In genomic region chr7:1412322-1413261, GRCh38 we compare ENCODE assay signal across 8 cellular contexts. TPM values are rescaled to one million over a fixed set of nuclear protein-coding genes. Genes with fewer than 3 reads are reported as not detected.
DNase-seq lines count a peak whose midpoint lies in the region; ATAC-seq and TF ChIP-seq lines count a peak whose summit lies in the region.

No MANE protein-coding gene starts in this region.

- H3K4me1 Mint-ChIP-seq in naive thymus-derived CD4-positive, alpha-beta T cell = peaks cover 5 to 16% (median 12%) of the 10 kb centered on the region in 7 donors

- H3K4me1 ChIP-seq in Karpas-422 (ENCODE audit: low read length) (no peaks in the 10 kb centered on the region), Panc1 (ENCODE audit: control insufficient read depth, insufficient read depth, low read length) (no peaks in the 10 kb centered on the region)
- peaks cover 0 to 9% of the 10 kb centered on the region in 2 donors for H3K4me1 ChIP-seq in naive thymus-derived CD4-positive, alpha-beta T cell (ENCODE audit: control insufficient read depth in 2 of 2, insufficient read depth in 2 of 2, low read length in 2 of 2)

- H3K4me3 Mint-ChIP-seq in naive thymus-derived CD4-positive, alpha-beta T cell = peak overlapping the region in 9 of 10 donors; percentile 64 to 79 (median 68)

- no peaks in the 10 kb centered on the region for H3K79me2 ChIP-seq in Karpas-422 (ENCODE audit: low read length)

- intact Hi-C loops in Panc1 (cut with micrococcal nuclease; ENCODE audit: unreplicated experiment) = loop anchor here (2.0 to 5.0 kb wide), 2 partner anchors 188 to 220 kb away; no protein-coding TSS in a partner anchor
- intact Hi-C loops in naive thymus-derived CD4-positive, alpha-beta T cell (cut with micrococcal nuclease) = loop anchor here (1.0 to 10.0 kb wide), 4 partner anchors 44 to 220 kb away; partner anchors contain the start of gene MICALL2 (in 2 of the 2)

- in situ Hi-C loops in ACHN (cut with HindIII; ENCODE audit: low pct_ligation_motif_present, low pct_unique_long_range_greater_than_20kb, low sequenced_read_pairs) (no loop called here), Panc1 (cut with HindIII; ENCODE audit: low pct_unique_long_range_greater_than_20kb, low sequenced_read_pairs) (no loop called here)

- no peaks in the 10 kb centered on the region; the same call in 1 of the 2 replicates for H4K20me1 ChIP-seq in Karpas-422 (ENCODE audit: insufficient read depth, low read depth, low read length)

- H2AFZ ChIP-seq in Karpas-422 (ENCODE audit: low read length) = no peak overlapping the region

- peak overlapping the region in 5 of 9 donors; percentile 43 to 86 (median 56) for H3K27ac Mint-ChIP-seq in naive thymus-derived CD4-positive, alpha-beta T cell

- H3K4me2 ChIP-seq in Karpas-422 (ENCODE audit: low read depth, low read length, poor library complexity, severe bottlenecking) = no peak overlapping the region

- TF ChIP-seq POLR2A in erythroblast (IDR thresholded peaks at IDR 0.05; ENCODE audit: low read length) = no peak

- no peak overlapping the region for H3K9ac ChIP-seq in Karpas-422 (ENCODE audit: low read length)

- H3K27ac ChIP-seq in Karpas-422 (ENCODE audit: low read length) = no peak overlapping the region
- H3K27ac ChIP-seq in Panc1 (ENCODE audit: low read length) = no peak overlapping the region
- H3K27ac ChIP-seq in naive thymus-derived CD4-positive, alpha-beta T cell (ENCODE audit: low read depth, low read length) = no peak overlapping the region

- no peaks in the 10 kb centered on the region for H3K36me3 Mint-ChIP-seq in naive thymus-derived CD4-positive, alpha-beta T cell

- peak; percentile 68 for ATAC-seq in GM18909 (IDR thresholded peaks at IDR 0.05; ENCODE audit: poor library complexity, unreplicated experiment)
- ATAC-seq in Panc1 = peak; percentile 92
- ATAC-seq in naive thymus-derived CD4-positive, alpha-beta T cell = peak; percentile 98

- peaks cover 0 to 14% (median 4%) of the 10 kb centered on the region in 5 donors for H3K27me3 Mint-ChIP-seq in naive thymus-derived CD4-positive, alpha-beta T cell

- no TSS peak for BruUV-seq in Panc1 (replicated peaks; lab: Mats Ljungman, UMichigan)

- peaks cover 0 to 5% (median 0%) of the 10 kb centered on the region in 11 donors for H3K9me3 Mint-ChIP-seq in naive thymus-derived CD4-positive, alpha-beta T cell

- DNase-seq in ACHN (peak; percentile 93), Karpas-422 (peak; percentile 96), Panc1 (ENCODE audit: low read depth, low spot score) (peak; percentile 33), erythroblast (lab: John Stamatoyannopoulos, UW) (peak; percentile 90 to 96)
- DNase-seq in activated T-cell treated with anti-CD3 and anti-CD28 coated beads, Interleukin-2, amount 50 U/mL, for 1 hour = peak; percentile 94
- DNase-seq in naive thymus-derived CD4-positive, alpha-beta T cell = peak; percentile 83 to 92 (median 90)
- DNase-seq in stimulated activated CD8-positive, alpha-beta memory T cell treated with anti-CD3 and anti-CD28 coated beads, Interleukin-7, amount 100 ng/mL, for 4 hours (ENCODE audit: low read depth in 2 of 2) = peak; percentile 64 to 79

- H3K9me3 ChIP-seq in Karpas-422 (ENCODE audit: low read length) (no peaks in the 10 kb centered on the region), Panc1 (ENCODE audit: control insufficient read depth, insufficient read depth, low read depth, low read length) (no peaks in the 10 kb centered on the region)
- H3K9me3 ChIP-seq in naive thymus-derived CD4-positive, alpha-beta T cell (ENCODE audit: control insufficient read depth in 2 of 3, low read length in 3 of 3) = no peaks in the 10 kb centered on the region

- POLR2A ChIA-PET in Panc1 (lab: Charles Lee) = no interaction called here
- POLR2A ChIA-PET in naive thymus-derived CD4-positive, alpha-beta T cell (lab: Charles Lee) = no interaction called here

- H3K36me3 ChIP-seq in Karpas-422 (ENCODE audit: insufficient read depth, low read length) = no peaks in the 10 kb centered on the region
- H3K36me3 ChIP-seq in Panc1 (ENCODE audit: control insufficient read depth, insufficient read depth, low read length) = no peaks in the 10 kb centered on the region
- no peaks in the 10 kb centered on the region for H3K36me3 ChIP-seq in naive thymus-derived CD4-positive, alpha-beta T cell (ENCODE audit: control insufficient read depth in 2 of 3, insufficient read depth in 3 of 3, low read length in 3 of 3)

- CTCF ChIA-PET in Panc1 (lab: Charles Lee) = interaction anchor here (0.6 to 0.7 kb wide), 4 partner anchors 11 to 1244 kb away, joined by 3 to 19 read pairs (median 8); no protein-coding TSS in a partner anchor
- CTCF ChIA-PET in naive thymus-derived CD4-positive, alpha-beta T cell (lab: Charles Lee) = no interaction called here

- H3K27me3 ChIP-seq in Karpas-422 (ENCODE audit: low read length) (no peaks in the 10 kb centered on the region), Panc1 (ENCODE audit: control insufficient read depth, insufficient read depth, low read length) (no peaks in the 10 kb centered on the region)
- no peaks in the 10 kb centered on the region for H3K27me3 ChIP-seq in naive thymus-derived CD4-positive, alpha-beta T cell (ENCODE audit: control insufficient read depth in 2 of 2, insufficient read depth in 2 of 2, low read length in 2 of 2)

- TF ChIP-seq CTCF in Panc1 (IDR thresholded peaks at IDR 0.05) = peak; percentile 97

- H3K9me2 ChIP-seq in Karpas-422 (replicated peaks; ENCODE audit: insufficient read depth, low read length) = no peaks in the 10 kb centered on the region

- no peak overlapping the region for H3K4me3 ChIP-seq in Karpas-422 (ENCODE audit: low read length)
- peak overlapping the region; percentile 14 to 44; a peak in 3 of 4 replicates for H3K4me3 ChIP-seq in Panc1 (ENCODE audit: low read depth in 2 of 2, low read length in 2 of 2)
- peak overlapping the region; percentile 27 for H3K4me3 ChIP-seq in naive thymus-derived CD4-positive, alpha-beta T cell (ENCODE audit: low read length)

RNA-seq across cellular contexts. Expression of gene MICALL2, which starts 46.7 kb away (rescaled TPM):
- not detected in 2 replicates for total RNA-seq in Karpas-422 (2014; rRNA removed; shearing (Covaris generic); ENCODE audit: low replicate concordance)
- total RNA-seq in Panc1 (2021; ENCODE audit: unreplicated experiment) = 144 TPM
- 127 TPM for polyA plus RNA-seq in Panc1 (2012; ENCODE audit: insufficient read length)
- 1 to 10 TPM in 4 of 5 experiments, under 1 TPM in 1; 0.89 to 5.0 (median 3.3) TPM for total RNA-seq in naive thymus-derived CD4-positive, alpha-beta T cell
- under 1 TPM; 0.37 to 0.55 TPM for polyA plus RNA-seq in naive thymus-derived CD4-positive, alpha-beta T cell

Comparison
In these comparisons a context has a peak if more than half of its experiments do, and no peak if none do; other contexts are left out.
1. DNase-seq: peak in every context shown above with its lines; median percentile 96 in Karpas-422; 94 in activated T-cell treated with anti-CD3 and anti-CD28 coated beads, Interleukin-2, amount 50 U/mL, for 1 hour; 93 in ACHN; 93 in erythroblast; 90 in naive thymus-derived CD4-positive, alpha-beta T cell; 72 in stimulated activated CD8-positive, alpha-beta memory T cell treated with anti-CD3 and anti-CD28 coated beads, Interleukin-7, amount 100 ng/mL, for 4 hours; 33 in Panc1.
2. RNA of gene MICALL2, which starts 46.7 kb away (total RNA-seq): 144 TPM in Panc1 (single experiment); 0.89 to 5.0 TPM in naive thymus-derived CD4-positive, alpha-beta T cell and not detected in Karpas-422; every median in the first group is over 10 times any median in the second.
3. Peak in every context shown above with its lines, with median percentiles within 50 percentile points of each other: ATAC-seq.